In the genomic region with DNA sequence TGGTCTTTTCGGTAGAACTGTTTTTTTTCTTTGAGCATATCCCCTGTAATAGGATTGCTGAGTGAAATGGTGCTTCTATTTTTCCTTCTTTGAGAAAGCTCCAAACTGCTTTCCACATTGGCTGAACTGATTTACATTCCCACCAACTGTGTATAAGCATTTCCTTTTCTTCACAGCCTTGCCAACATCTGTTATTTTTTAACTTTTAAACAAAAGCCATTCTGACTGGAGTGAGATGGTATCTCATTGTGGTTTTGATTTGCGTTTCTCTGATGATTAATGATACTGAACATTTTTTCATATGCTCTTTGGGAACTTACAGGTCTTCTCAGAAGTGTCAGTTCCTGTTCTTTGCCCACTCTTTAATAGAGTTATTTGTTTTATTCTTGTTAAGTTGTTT, we compare ENCODE assay signal across 15 cellular contexts.
A peak's percentile ranks its signal among the peaks of the same experiment; 100 is the strongest.
DNase-seq lines count a peak whose midpoint lies in the region; ATAC-seq and TF ChIP-seq lines count a peak whose summit lies in the region.
"Had no signal": no experiment of that assay in that cellular context is flagged by ENCODE, and none has a peak within 500 bp of the region (broad histone marks: within the 10 kb centered on the region; RNA-seq: fewer than 3 reads in every experiment).

No MANE protein-coding gene starts in this region.

- H2AFZ ChIP-seq in GM23338: no peak overlapping the region

- H3K27me3 ChIP-seq in GM23338 (ENCODE audit: insufficient read depth): no peaks in the 10 kb centered on the region

- no peaks in the 10 kb centered on the region for H3F3A ChIP-seq in GM23338 (replicated peaks; ENCODE audit: low read depth)

- H3K27ac Mint-ChIP-seq in GM23338: 0 out of 2 replicates have a peak overlapping the region, but pooled peaks have one; percentile 76
- H3K27ac Mint-ChIP-seq in activated CD8-positive, alpha-beta memory T cell treated with anti-CD3 and anti-CD28 coated beads, Interleukin-2, amount 10 ng/mL, durations not matched to agents 7 days and 5 days: no peak overlapping the region
- H3K27ac Mint-ChIP-seq: activated naive CD4-positive, alpha-beta T cell treated with anti-CD3 and anti-CD28 coated beads, Interleukin-2, amount 50 U/mL, for 72 hours; stimulated activated effector memory CD8-positive, alpha-beta T cell treated with anti-CD3 and anti-CD28 coated beads, Interleukin-12 subunit alpha, Interleukin-12 subunit beta, amount 100 ng/mL, for 72 hours; T-helper 1 cell treated with Interleukin-12 subunit alpha and Interleukin-12 subunit beta and Interleukin-4 antibody, amounts not matched to agents 30 μg/mL and 1 μg/mL, for 36 hours had no signal

- H3K27me3 Mint-ChIP-seq in GM23338 (ENCODE audit: insufficient read depth, low read depth, poor library complexity): peaks cover 4% of the 10 kb centered on the region
- no peaks in the 10 kb centered on the region for H3K27me3 Mint-ChIP-seq in activated CD8-positive, alpha-beta memory T cell treated with anti-CD3 and anti-CD28 coated beads, Interleukin-2, amount 10 ng/mL, durations not matched to agents 7 days and 5 days

- no peak overlapping the region for H3K27ac ChIP-seq in GM23338 (ENCODE audit: low read depth)
- H3K27ac ChIP-seq: epithelial cell of prostate had no signal

- H4K20me1 ChIP-seq in GM23338 (replicated peaks; ENCODE audit: insufficient read depth): no peaks in the 10 kb centered on the region

- no peaks in the 10 kb centered on the region for H3K79me2 ChIP-seq in GM23338 (replicated peaks; ENCODE audit: insufficient read depth)

- in situ Hi-C loops in SK-MEL-5 (cut with HindIII; ENCODE audit: low pct_unique_long_range_greater_than_20kb, low sequenced_read_pairs): no loop called here

- no peaks in the 10 kb centered on the region for H3K4me1 ChIP-seq in GM23338 (ENCODE audit: insufficient read depth)

- H3K4me2 ChIP-seq in GM23338: no peak overlapping the region

- ATAC-seq in GM23338: no peak
- no peak for ATAC-seq in activated CD8-positive, alpha-beta memory T cell treated with anti-CD3 and anti-CD28 coated beads, Interleukin-2, amount 10 ng/mL, durations not matched to agents 7 days and 5 days
- no peak for ATAC-seq in HG03196 (IDR thresholded peaks at IDR 0.05; ENCODE audit: unreplicated experiment)
- ATAC-seq: activated CD4-positive, CD25-positive, alpha-beta regulatory T cell treated with anti-CD3 and anti-CD28 coated beads, Interleukin-2, amount 50 U/mL, for 24 hours; activated naive CD4-positive, alpha-beta T cell treated with anti-CD3 and anti-CD28 coated beads, Interleukin-2, amount 50 U/mL, for 72 hours; stimulated activated effector memory CD8-positive, alpha-beta T cell treated with anti-CD3 and anti-CD28 coated beads, Interleukin-12 subunit alpha, Interleukin-12 subunit beta, amount 100 ng/mL, for 72 hours had no signal

- no peaks in the 10 kb centered on the region; the same call in 1 of the 2 replicates for H3K9me2 ChIP-seq in GM23338 (ENCODE audit: insufficient read depth)

- no peaks in the 10 kb centered on the region for H3K36me3 Mint-ChIP-seq in GM23338 (ENCODE audit: low read depth)
- H3K36me3 Mint-ChIP-seq in activated CD8-positive, alpha-beta memory T cell treated with anti-CD3 and anti-CD28 coated beads, Interleukin-2, amount 10 ng/mL, durations not matched to agents 7 days and 5 days: no peaks in the 10 kb centered on the region
- H3K36me3 Mint-ChIP-seq: activated naive CD4-positive, alpha-beta T cell treated with anti-CD3 and anti-CD28 coated beads, Interleukin-2, amount 50 U/mL, for 72 hours; stimulated activated effector memory CD8-positive, alpha-beta T cell treated with anti-CD3 and anti-CD28 coated beads, Interleukin-12 subunit alpha, Interleukin-12 subunit beta, amount 100 ng/mL, for 72 hours had no signal

- H3K4me3 ChIP-seq in GM23338 (no peak overlapping the region), skeletal muscle cell (ENCODE audit: low read depth, low read length) (no peak overlapping the region)

- CTCF ChIA-PET in activated CD8-positive, alpha-beta memory T cell treated with anti-CD3 and anti-CD28 coated beads, Interleukin-2, amount 10 ng/mL, durations not matched to agents 7 days and 5 days (lab: Charles Lee): no interaction called here

- no peak for TF ChIP-seq CTCF in GM23338 (conservative IDR thresholded peaks at IDR 0.05; ENCODE audit: low read depth in 2 of 2)

- H3K4me1 Mint-ChIP-seq in GM23338: peaks cover 13% of the 10 kb centered on the region
- no peaks in the 10 kb centered on the region for H3K4me1 Mint-ChIP-seq in activated CD8-positive, alpha-beta memory T cell treated with anti-CD3 and anti-CD28 coated beads, Interleukin-2, amount 10 ng/mL, durations not matched to agents 7 days and 5 days
- H3K4me1 Mint-ChIP-seq: stimulated activated effector memory CD8-positive, alpha-beta T cell treated with anti-CD3 and anti-CD28 coated beads, Interleukin-12 subunit alpha, Interleukin-12 subunit beta, amount 100 ng/mL, for 72 hours had no signal

- H3K9me3 Mint-ChIP-seq in GM23338: no peaks in the 10 kb centered on the region; the same call in 2 of the 3 replicates
- peaks cover 2% of the 10 kb centered on the region for H3K9me3 Mint-ChIP-seq in activated CD8-positive, alpha-beta memory T cell treated with anti-CD3 and anti-CD28 coated beads, Interleukin-2, amount 10 ng/mL, durations not matched to agents 7 days and 5 days (ENCODE audit: low read depth)

- no peak overlapping the region for H3K4me3 Mint-ChIP-seq in GM23338
- no peak overlapping the region for H3K4me3 Mint-ChIP-seq in activated CD8-positive, alpha-beta memory T cell treated with anti-CD3 and anti-CD28 coated beads, Interleukin-2, amount 10 ng/mL, durations not matched to agents 7 days and 5 days
- H3K4me3 Mint-ChIP-seq: stimulated activated effector memory CD8-positive, alpha-beta T cell treated with anti-CD3 and anti-CD28 coated beads, Interleukin-12 subunit alpha, Interleukin-12 subunit beta, amount 100 ng/mL, for 72 hours; T-helper 1 cell treated with Interleukin-12 subunit alpha and Interleukin-12 subunit beta and Interleukin-4 antibody, amounts not matched to agents 30 μg/mL and 1 μg/mL, for 36 hours had no signal

- DNase-seq in GM23338 (ENCODE audit: low spot score): no peak
- DNase-seq in SK-MEL-5 (ENCODE audit: low read depth, low spot score): peak; percentile 14
- peak; percentile 91 for DNase-seq in fibroblast of peridontal ligament (ENCODE audit: extremely low read depth)
- DNase-seq in skeletal muscle cell (ENCODE audit: low read depth): peak; percentile 22
- no peak for DNase-seq in activated CD8-positive, alpha-beta memory T cell treated with anti-CD3 and anti-CD28 coated beads, Interleukin-2, amount 10 ng/mL, durations not matched to agents 7 days and 5 days
- no peak for DNase-seq in NCI-H1092 (lab: John Stamatoyannopoulos, UW)
- DNase-seq in T1000 (lab: John Stamatoyannopoulos, UW): no peak
- DNase-seq: activated CD8-positive, alpha-beta memory T cell treated with anti-CD3 and anti-CD28 coated beads, Interleukin-2, amount 50 U/mL, for 48 hours; RPMI8226 had no signal

- no peaks in the 10 kb centered on the region for H3K36me3 ChIP-seq in GM23338 (ENCODE audit: insufficient read depth)

TF ChIP-seq in GM23338, 12 proteins besides CTCF, POLR2A, EP300 and RAD21 (continues in another document):
- TF ChIP-seq ETS1 (IDR thresholded peaks at IDR 0.05): no peak
- TF ChIP-seq ZNF114 (CRISPR knock-in tag; IDR thresholded peaks at IDR 0.05): no peak
- TF ChIP-seq, protein P1, sequence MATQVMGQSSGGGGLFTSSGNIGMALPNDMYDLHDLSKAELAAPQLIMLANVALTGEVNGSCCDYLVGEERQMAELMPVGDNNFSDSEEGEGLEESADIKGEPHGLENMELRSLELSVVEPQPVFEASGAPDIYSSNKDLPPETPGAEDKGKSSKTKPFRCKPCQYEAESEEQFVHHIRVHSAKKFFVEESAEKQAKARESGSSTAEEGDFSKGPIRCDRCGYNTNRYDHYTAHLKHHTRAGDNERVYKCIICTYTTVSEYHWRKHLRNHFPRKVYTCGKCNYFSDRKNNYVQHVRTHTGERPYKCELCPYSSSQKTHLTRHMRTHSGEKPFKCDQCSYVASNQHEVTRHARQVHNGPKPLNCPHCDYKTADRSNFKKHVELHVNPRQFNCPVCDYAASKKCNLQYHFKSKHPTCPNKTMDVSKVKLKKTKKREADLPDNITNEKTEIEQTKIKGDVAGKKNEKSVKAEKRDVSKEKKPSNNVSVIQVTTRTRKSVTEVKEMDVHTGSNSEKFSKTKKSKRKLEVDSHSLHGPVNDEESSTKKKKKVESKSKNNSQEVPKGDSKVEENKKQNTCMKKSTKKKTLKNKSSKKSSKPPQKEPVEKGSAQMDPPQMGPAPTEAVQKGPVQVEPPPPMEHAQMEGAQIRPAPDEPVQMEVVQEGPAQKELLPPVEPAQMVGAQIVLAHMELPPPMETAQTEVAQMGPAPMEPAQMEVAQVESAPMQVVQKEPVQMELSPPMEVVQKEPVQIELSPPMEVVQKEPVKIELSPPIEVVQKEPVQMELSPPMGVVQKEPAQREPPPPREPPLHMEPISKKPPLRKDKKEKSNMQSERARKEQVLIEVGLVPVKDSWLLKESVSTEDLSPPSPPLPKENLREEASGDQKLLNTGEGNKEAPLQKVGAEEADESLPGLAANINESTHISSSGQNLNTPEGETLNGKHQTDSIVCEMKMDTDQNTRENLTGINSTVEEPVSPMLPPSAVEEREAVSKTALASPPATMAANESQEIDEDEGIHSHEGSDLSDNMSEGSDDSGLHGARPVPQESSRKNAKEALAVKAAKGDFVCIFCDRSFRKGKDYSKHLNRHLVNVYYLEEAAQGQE (IDR thresholded peaks at IDR 0.05; ENCODE audit: unreplicated experiment): no peak
- no peak for TF ChIP-seq ZNF331 (CRISPR knock-in tag; IDR thresholded peaks at IDR 0.05; ENCODE audit: low read depth)
- no peak for TF ChIP-seq EZH2 (IDR thresholded peaks at IDR 0.05; ENCODE audit: low read depth, unreplicated experiment)
- no peak for TF ChIP-seq POLR2AphosphoS5 (IDR thresholded peaks at IDR 0.05; ENCODE audit: low read depth)

Comparison
In these comparisons a context has a peak if more than half of its experiments do, and no peak if none do; other contexts are left out.
1. DNase-seq: peak in SK-MEL-5 (single experiment), fibroblast of peridontal ligament (single experiment) and skeletal muscle cell (single experiment); none in GM23338 (single experiment), activated CD8-positive, alpha-beta memory T cell treated with anti-CD3 and anti-CD28 coated beads, Interleukin-2, amount 10 ng/mL, durations not matched to agents 7 days and 5 days (single experiment), NCI-H1092 (single experiment) and T1000 (single experiment).